ENCODE assay signal across 23 cellular contexts in genomic region chr12:113868365-113868764, GRCh38.
DNase-seq lines count a peak whose midpoint lies in the region; ATAC-seq and TF ChIP-seq lines count a peak whose summit lies in the region.
"Had no signal": no experiment of that assay in that cellular context is flagged by ENCODE, and none has a peak within 500 bp of the region (broad histone marks: within the 10 kb centered on the region; RNA-seq: fewer than 3 reads in every experiment).

No MANE protein-coding gene starts in this region.

- H3K4me1 ChIP-seq in mesendoderm (ENCODE audit: control insufficient read depth, low read depth, low read length), result peaks cover 13% of the 10 kb centered on the region
- H3K4me1 ChIP-seq: BE2C had no signal

- no peaks in the 10 kb centered on the region for H3K79me2 ChIP-seq in mesendoderm (ENCODE audit: control insufficient read depth, insufficient read depth, low read length)

- no peak overlapping the region for H3K4me2 ChIP-seq in mesendoderm (ENCODE audit: low read length)
- H3K4me2 ChIP-seq: A549; BLaER1 treated with 17β-estradiol and CSF1 and Interleukin-3, amounts not matched to agents 10 nM and 100 nM had no signal

- no peak overlapping the region for H3K56ac ChIP-seq in mesendoderm (ENCODE audit: low read length)

- peaks cover 20% of the 10 kb centered on the region for H3K4me1 Mint-ChIP-seq in activated naive CD8-positive, alpha-beta T cell treated with anti-CD3 and anti-CD28 coated beads for 36 hours
- H3K4me1 Mint-ChIP-seq in activated naive CD8-positive, alpha-beta T cell treated with anti-CD3 and anti-CD28 coated beads, Interleukin-2, amount 50 U/mL, for 24 hours, result peaks cover 17% of the 10 kb centered on the region
- peaks cover 22% of the 10 kb centered on the region for H3K4me1 Mint-ChIP-seq in stimulated activated effector memory CD8-positive, alpha-beta T cell treated with anti-CD3 and anti-CD28 coated beads, Interleukin-12 subunit alpha, Interleukin-12 subunit beta, amount 100 ng/mL, for 72 hours
- peaks cover 2% of the 10 kb centered on the region for H3K4me1 Mint-ChIP-seq in progenitor cell of endocrine pancreas (ENCODE audit: low read depth)

- H2BK5ac ChIP-seq in mesendoderm (ENCODE audit: low read length), result no peak overlapping the region

- no peak for TF ChIP-seq CTCF in progenitor cell of endocrine pancreas (IDR thresholded peaks at IDR 0.05; ENCODE audit: unreplicated experiment)

- no peak overlapping the region for H4K5ac ChIP-seq in mesendoderm (ENCODE audit: low read length)

- no peaks in the 10 kb centered on the region for H3K27me3 Mint-ChIP-seq in activated naive CD8-positive, alpha-beta T cell treated with anti-CD3 and anti-CD28 coated beads for 36 hours
- no peaks in the 10 kb centered on the region for H3K27me3 Mint-ChIP-seq in activated naive CD8-positive, alpha-beta T cell treated with anti-CD3 and anti-CD28 coated beads, Interleukin-2, amount 50 U/mL, for 24 hours
- peaks cover 14% of the 10 kb centered on the region for H3K27me3 Mint-ChIP-seq in progenitor cell of endocrine pancreas
- H3K27me3 Mint-ChIP-seq: CD4-positive, alpha-beta T cell; CD8-positive, alpha-beta memory T cell had no signal

- no peaks in the 10 kb centered on the region for H3K79me1 ChIP-seq in mesendoderm (ENCODE audit: low read length)

- no peak for DNase-seq in activated naive CD8-positive, alpha-beta T cell treated with anti-CD3 and anti-CD28 coated beads for 36 hours
- no peak for DNase-seq in activated naive CD8-positive, alpha-beta T cell treated with anti-CD3 and anti-CD28 coated beads, Interleukin-2, amount 50 U/mL, for 24 hours
- DNase-seq in mesendoderm (no peak), erythroblast (lab: John Stamatoyannopoulos, UW) (no peak), progenitor cell of endocrine pancreas (ENCODE audit: low spot score, unreplicated experiment) (no peak)
- DNase-seq in stimulated activated effector memory CD8-positive, alpha-beta T cell treated with anti-CD3 and anti-CD28 coated beads, Interleukin-12 subunit alpha, Interleukin-12 subunit beta, amount 100 ng/mL, for 72 hours (ENCODE audit: low spot score in 2 of 2), result no peak
- DNase-seq: 8988T; ACHN; AML-193; BE2C; CD4-positive, alpha-beta T cell; CD8-positive, alpha-beta memory T cell; DMS 273 treated with DMSO at 0.1 percent for 48 hours; DMS79; EL; GDM1; GM23248; H7; HCEC 1CT had no signal

- no peaks in the 10 kb centered on the region for H3K9me3 Mint-ChIP-seq in activated naive CD8-positive, alpha-beta T cell treated with anti-CD3 and anti-CD28 coated beads for 36 hours
- H3K9me3 Mint-ChIP-seq in activated naive CD8-positive, alpha-beta T cell treated with anti-CD3 and anti-CD28 coated beads, Interleukin-2, amount 50 U/mL, for 24 hours, result no peaks in the 10 kb centered on the region
- no peaks in the 10 kb centered on the region for H3K9me3 Mint-ChIP-seq in stimulated activated effector memory CD8-positive, alpha-beta T cell treated with anti-CD3 and anti-CD28 coated beads, Interleukin-12 subunit alpha, Interleukin-12 subunit beta, amount 100 ng/mL, for 72 hours
- no peaks in the 10 kb centered on the region for H3K9me3 Mint-ChIP-seq in progenitor cell of endocrine pancreas (ENCODE audit: low read depth)
- H3K9me3 Mint-ChIP-seq: CD14-positive monocyte; CD4-positive, alpha-beta T cell; CD8-positive, alpha-beta memory T cell had no signal

- H3K27me3 ChIP-seq in mesendoderm (ENCODE audit: insufficient read depth, low read length, poor library complexity), result no peaks in the 10 kb centered on the region
- H3K27me3 ChIP-seq: BE2C; BLaER1 treated with 17β-estradiol and CSF1 and Interleukin-3, amounts not matched to agents 10 nM and 100 nM had no signal

- H3K4me3 ChIP-seq in mesendoderm (ENCODE audit: low read length), result no peak overlapping the region
- H3K4me3 ChIP-seq: A549; BLaER1 treated with 17β-estradiol and CSF1 and Interleukin-3, amounts not matched to agents 10 nM and 100 nM; GM12878; GM23248 had no signal

- H3K27ac ChIP-seq in mesendoderm (ENCODE audit: low read depth, low read length), result no peak overlapping the region
- H3K27ac ChIP-seq: A549; BLaER1 treated with 17β-estradiol and CSF1 and Interleukin-3, amounts not matched to agents 10 nM and 100 nM; GM23248 had no signal

- no peak overlapping the region for H2BK120ac ChIP-seq in mesendoderm (ENCODE audit: low read depth, low read length)

- H2AK5ac ChIP-seq in mesendoderm (ENCODE audit: low read length), result peak overlapping the region; percentile 32

- WGBS in mesendoderm (ENCODE audit: extremely low coverage, insufficient coverage, low lambda C conversion rate), result no CpG with 5 or more reads among the region's 3 CpGs

- H3K18ac ChIP-seq in mesendoderm (ENCODE audit: low read length), result no peak overlapping the region

- no peak overlapping the region for H4K8ac ChIP-seq in mesendoderm (ENCODE audit: low read depth, low read length)

- H3K23ac ChIP-seq in mesendoderm (ENCODE audit: low read length), result no peak overlapping the region

- no peak overlapping the region for H2BK15ac ChIP-seq in mesendoderm (replicated peaks; ENCODE audit: low read depth)

- H3K4me3 Mint-ChIP-seq in activated naive CD8-positive, alpha-beta T cell treated with anti-CD3 and anti-CD28 coated beads for 36 hours, result no peak overlapping the region
- no peak overlapping the region for H3K4me3 Mint-ChIP-seq in activated naive CD8-positive, alpha-beta T cell treated with anti-CD3 and anti-CD28 coated beads, Interleukin-2, amount 50 U/mL, for 24 hours
- H3K4me3 Mint-ChIP-seq in stimulated activated effector memory CD8-positive, alpha-beta T cell treated with anti-CD3 and anti-CD28 coated beads, Interleukin-12 subunit alpha, Interleukin-12 subunit beta, amount 100 ng/mL, for 72 hours, result no peak overlapping the region
- no peak overlapping the region for H3K4me3 Mint-ChIP-seq in progenitor cell of endocrine pancreas (ENCODE audit: low read depth)
- H3K4me3 Mint-ChIP-seq: CD14-positive monocyte; CD4-positive, alpha-beta T cell; CD8-positive, alpha-beta memory T cell had no signal

- no peak overlapping the region for H3K9ac ChIP-seq in mesendoderm (ENCODE audit: low read length)
- H3K9ac ChIP-seq: BLaER1 treated with 17β-estradiol and CSF1 and Interleukin-3, amounts not matched to agents 10 nM and 100 nM; GM23248 had no signal

- no peaks in the 10 kb centered on the region for H3K36me3 ChIP-seq in mesendoderm (ENCODE audit: control insufficient read depth, insufficient read depth, low read length)
- H3K36me3 ChIP-seq: BE2C had no signal

- H3K36me3 Mint-ChIP-seq in activated naive CD8-positive, alpha-beta T cell treated with anti-CD3 and anti-CD28 coated beads for 36 hours, result peaks cover 23% of the 10 kb centered on the region
- peaks cover 14% of the 10 kb centered on the region for H3K36me3 Mint-ChIP-seq in activated naive CD8-positive, alpha-beta T cell treated with anti-CD3 and anti-CD28 coated beads, Interleukin-2, amount 50 U/mL, for 24 hours (ENCODE audit: low read depth)
- no peaks in the 10 kb centered on the region for H3K36me3 Mint-ChIP-seq in stimulated activated effector memory CD8-positive, alpha-beta T cell treated with anti-CD3 and anti-CD28 coated beads, Interleukin-12 subunit alpha, Interleukin-12 subunit beta, amount 100 ng/mL, for 72 hours
- H3K36me3 Mint-ChIP-seq in progenitor cell of endocrine pancreas (ENCODE audit: insufficient read depth), result peaks cover 6% of the 10 kb centered on the region

- no peak for ATAC-seq in activated naive CD8-positive, alpha-beta T cell treated with anti-CD3 and anti-CD28 coated beads, Interleukin-2, amount 50 U/mL, for 24 hours
- no peak for ATAC-seq in stimulated activated effector memory CD8-positive, alpha-beta T cell treated with anti-CD3 and anti-CD28 coated beads, Interleukin-12 subunit alpha, Interleukin-12 subunit beta, amount 100 ng/mL, for 72 hours
- ATAC-seq: A549, GM12878 had no signal

- no peak overlapping the region for H3K4ac ChIP-seq in mesendoderm (ENCODE audit: low read depth, low read length)

- peak overlapping the region; percentile 31 for H3K27ac Mint-ChIP-seq in activated naive CD8-positive, alpha-beta T cell treated with anti-CD3 and anti-CD28 coated beads for 36 hours
- no peak overlapping the region for H3K27ac Mint-ChIP-seq in activated naive CD8-positive, alpha-beta T cell treated with anti-CD3 and anti-CD28 coated beads, Interleukin-2, amount 50 U/mL, for 24 hours
- H3K27ac Mint-ChIP-seq in stimulated activated effector memory CD8-positive, alpha-beta T cell treated with anti-CD3 and anti-CD28 coated beads, Interleukin-12 subunit alpha, Interleukin-12 subunit beta, amount 100 ng/mL, for 72 hours, result peak overlapping the region; percentile 20
- no peak overlapping the region for H3K27ac Mint-ChIP-seq in progenitor cell of endocrine pancreas
- H3K27ac Mint-ChIP-seq: CD14-positive monocyte; CD4-positive, alpha-beta T cell; CD8-positive, alpha-beta memory T cell had no signal

- TF ChIP-seq POLR2A in erythroblast (IDR thresholded peaks at IDR 0.05; ENCODE audit: low read length), result no peak

Comparison
In these comparisons a context has a peak if more than half of its experiments do, and no peak if none do; other contexts are left out.
1. H3K27ac Mint-ChIP-seq: peak in activated naive CD8-positive, alpha-beta T cell treated with anti-CD3 and anti-CD28 coated beads for 36 hours (single experiment) and stimulated activated effector memory CD8-positive, alpha-beta T cell treated with anti-CD3 and anti-CD28 coated beads, Interleukin-12 subunit alpha, Interleukin-12 subunit beta, amount 100 ng/mL, for 72 hours (single experiment); none in activated naive CD8-positive, alpha-beta T cell treated with anti-CD3 and anti-CD28 coated beads, Interleukin-2, amount 50 U/mL, for 24 hours (single experiment) and progenitor cell of endocrine pancreas (single experiment).